In the genomic region with DNA sequence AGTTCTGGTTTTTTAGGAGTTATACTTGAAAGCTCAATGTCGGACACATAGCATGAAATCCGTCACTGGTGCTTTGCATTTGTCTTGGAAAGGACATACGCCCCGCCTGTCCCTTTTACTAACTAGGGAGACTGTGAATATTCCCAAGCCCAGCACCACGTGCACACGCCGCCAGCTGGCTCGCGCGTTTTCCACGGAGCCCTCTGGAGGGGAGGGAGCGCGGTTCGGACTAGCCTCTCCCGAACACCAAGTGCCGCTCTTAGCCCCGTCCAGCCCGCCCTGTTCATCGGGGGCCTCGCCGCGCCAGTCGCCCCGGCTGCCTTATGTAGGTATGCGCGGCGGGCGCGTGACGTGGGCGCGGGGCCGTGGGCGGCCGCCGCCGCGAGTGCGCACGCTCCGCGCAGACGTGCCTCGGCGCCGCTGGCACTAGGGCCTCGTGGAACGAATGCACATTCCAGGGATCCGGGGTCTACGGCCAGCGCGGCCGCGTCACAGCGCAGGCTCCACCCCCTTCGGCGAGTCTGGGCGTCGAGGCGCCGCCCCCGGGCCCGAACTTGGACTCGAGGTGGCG, we compare ENCODE assay signal across 8 cellular contexts. TPM values are rescaled to one million over a fixed set of nuclear protein-coding genes. Genes with fewer than 3 reads are reported as not detected.
DNase-seq lines count a peak whose midpoint lies in the region; ATAC-seq and TF ChIP-seq lines count a peak whose summit lies in the region.

No MANE protein-coding gene starts in this region.

- no peaks in the 10 kb centered on the region for H3K27me3 Mint-ChIP-seq in activated T-cell treated with anti-CD3 and anti-CD28 coated beads, Interleukin-2, amount 50 U/mL, for 4 hours (ENCODE audit: low read depth)

- peak; percentile 99 for TF ChIP-seq POLR2A in erythroblast (IDR thresholded peaks at IDR 0.05; ENCODE audit: low read length)

- DNase-seq in DMS79 (lab: John Stamatoyannopoulos, UW) (peak; percentile 79), KG1 (lab: John Stamatoyannopoulos, UW) (peak; percentile 86), erythroblast (lab: John Stamatoyannopoulos, UW) (peak; percentile 93 to 97)
- peak; percentile 90 for DNase-seq in activated T-cell treated with anti-CD3 and anti-CD28 coated beads, Interleukin-2, amount 50 U/mL, for 4 hours
- DNase-seq in stimulated activated CD8-positive, alpha-beta memory T cell treated with anti-CD3 and anti-CD28 coated beads, Interleukin-7, amount 100 ng/mL, for 24 hours (ENCODE audit: low read depth): peak; percentile 74

- ATAC-seq in GM21723 (IDR thresholded peaks at IDR 0.05; ENCODE audit: unreplicated experiment): peak; percentile 39
- peak; percentile 50 to 52 for ATAC-seq in activated T-cell treated with anti-CD3 and anti-CD28 coated beads, Interleukin-2, amount 50 U/mL, for 4 hours

- H3K4me3 Mint-ChIP-seq in activated T-cell treated with anti-CD3 and anti-CD28 coated beads, Interleukin-2, amount 50 U/mL, for 4 hours: peak overlapping the region; percentile 85

- H3K36me3 Mint-ChIP-seq in activated T-cell treated with anti-CD3 and anti-CD28 coated beads, Interleukin-2, amount 50 U/mL, for 4 hours (ENCODE audit: insufficient read depth): peaks cover 24% of the 10 kb centered on the region

- no peaks in the 10 kb centered on the region for H3K27me3 ChIP-seq in mucosa of stomach (ENCODE audit: control insufficient read depth, insufficient read depth, low read length)

- peak overlapping the region; percentile 99 for H3K9ac ChIP-seq in mucosa of stomach (ENCODE audit: low read length)

- H3K36me3 ChIP-seq in mucosa of stomach (ENCODE audit: control insufficient read depth, insufficient read depth, low read length): peaks cover 15% of the 10 kb centered on the region

- H3K4me1 ChIP-seq in mucosa of stomach (ENCODE audit: control insufficient read depth, insufficient read depth, low read length): peaks cover 37% of the 10 kb centered on the region

- H3K4me1 Mint-ChIP-seq in activated T-cell treated with anti-CD3 and anti-CD28 coated beads, Interleukin-2, amount 50 U/mL, for 4 hours (ENCODE audit: low read depth): peaks cover 51% of the 10 kb centered on the region

- H3K9me3 ChIP-seq in mucosa of stomach (ENCODE audit: control insufficient read depth, low read length): no peaks in the 10 kb centered on the region

- no peaks in the 10 kb centered on the region for H3K9me3 Mint-ChIP-seq in activated T-cell treated with anti-CD3 and anti-CD28 coated beads, Interleukin-2, amount 50 U/mL, for 4 hours

- peak overlapping the region; percentile 81 for H3K4me3 ChIP-seq in mucosa of stomach (ENCODE audit: low read length)

TF ChIP-seq in PFSK-1, 5 proteins besides CTCF, POLR2A, EP300 and RAD21:
- TF ChIP-seq POLR2AphosphoS5 (IDR thresholded peaks at IDR 0.05; ENCODE audit: low read depth, low read length) (peak; percentile 82; the same call in 1 of the 2 replicates), SIN3A (IDR thresholded peaks at IDR 0.05; ENCODE audit: borderline replicate concordance, insufficient read depth, low read length) (no peak; the same call in 1 of the 2 replicates)

RNA-seq across cellular contexts. Expression of a gene that starts 0.7 kb away (rescaled TPM):
- 264 TPM for polyA plus RNA-seq in PFSK-1 (2012; ENCODE audit: insufficient read length, low read depth)
- 10 to 100 TPM; 69.3 to 86.1 (median 75.2) TPM for total RNA-seq in activated T-cell treated with anti-CD3 and anti-CD28 coated beads, Interleukin-2, amount 50 U/mL, for 4 hours

Comparison
In these comparisons a context has a peak if more than half of its experiments do, and no peak if none do; other contexts are left out.
1. Peak in every context shown above with its lines: DNase-seq, ATAC-seq and H3K4me3 ChIP-seq.